8 cellular contexts compared by ENCODE assay signal in the genomic region with DNA sequence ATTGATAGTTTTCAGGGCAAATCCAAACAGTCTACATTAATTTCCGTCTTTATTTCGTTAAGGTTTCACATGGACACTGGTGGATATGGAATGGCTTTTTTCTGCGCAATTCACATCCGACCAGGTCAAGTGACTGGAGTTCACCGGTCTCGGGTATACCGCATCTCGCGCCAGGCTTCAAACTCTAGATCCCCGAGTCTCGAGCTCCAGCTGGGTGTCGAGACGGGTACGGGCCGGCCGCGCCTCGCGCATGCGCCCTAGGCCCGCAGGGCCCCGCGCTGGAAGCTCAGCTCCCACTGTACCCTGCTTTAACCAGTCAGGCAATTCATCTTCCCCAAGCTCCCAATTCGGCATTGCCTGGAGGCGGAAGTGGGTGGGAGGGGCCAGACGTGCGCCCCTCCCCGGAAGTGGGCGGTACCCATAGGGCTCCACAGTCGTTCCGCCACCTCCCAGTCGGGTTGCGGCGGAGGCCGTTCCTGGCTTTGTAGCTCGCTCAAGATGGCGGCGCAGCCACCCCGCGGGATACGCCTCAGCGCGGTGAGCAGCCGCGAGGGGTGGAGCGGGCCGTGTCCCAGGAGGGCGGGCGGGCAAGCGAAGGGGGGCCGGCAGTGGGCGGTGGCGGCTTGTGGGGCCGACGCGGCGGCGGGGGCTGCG. TPM values are rescaled to one million over a fixed set of nuclear protein-coding genes. Genes with fewer than 3 reads are reported as not detected.
DNase-seq lines count a peak whose midpoint lies in the region; ATAC-seq and TF ChIP-seq lines count a peak whose summit lies in the region.

A gene with protein sequence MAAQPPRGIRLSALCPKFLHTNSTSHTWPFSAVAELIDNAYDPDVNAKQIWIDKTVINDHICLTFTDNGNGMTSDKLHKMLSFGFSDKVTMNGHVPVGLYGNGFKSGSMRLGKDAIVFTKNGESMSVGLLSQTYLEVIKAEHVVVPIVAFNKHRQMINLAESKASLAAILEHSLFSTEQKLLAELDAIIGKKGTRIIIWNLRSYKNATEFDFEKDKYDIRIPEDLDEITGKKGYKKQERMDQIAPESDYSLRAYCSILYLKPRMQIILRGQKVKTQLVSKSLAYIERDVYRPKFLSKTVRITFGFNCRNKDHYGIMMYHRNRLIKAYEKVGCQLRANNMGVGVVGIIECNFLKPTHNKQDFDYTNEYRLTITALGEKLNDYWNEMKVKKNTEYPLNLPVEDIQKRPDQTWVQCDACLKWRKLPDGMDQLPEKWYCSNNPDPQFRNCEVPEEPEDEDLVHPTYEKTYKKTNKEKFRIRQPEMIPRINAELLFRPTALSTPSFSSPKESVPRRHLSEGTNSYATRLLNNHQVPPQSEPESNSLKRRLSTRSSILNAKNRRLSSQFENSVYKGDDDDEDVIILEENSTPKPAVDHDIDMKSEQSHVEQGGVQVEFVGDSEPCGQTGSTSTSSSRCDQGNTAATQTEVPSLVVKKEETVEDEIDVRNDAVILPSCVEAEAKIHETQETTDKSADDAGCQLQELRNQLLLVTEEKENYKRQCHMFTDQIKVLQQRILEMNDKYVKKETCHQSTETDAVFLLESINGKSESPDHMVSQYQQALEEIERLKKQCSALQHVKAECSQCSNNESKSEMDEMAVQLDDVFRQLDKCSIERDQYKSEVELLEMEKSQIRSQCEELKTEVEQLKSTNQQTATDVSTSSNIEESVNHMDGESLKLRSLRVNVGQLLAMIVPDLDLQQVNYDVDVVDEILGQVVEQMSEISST (plus strand): TSS at position 431 of the 654 bp plus-strand sequence. CDS start 68 bp downstream, at position 499.

- ATAC-seq in GM19397 (IDR thresholded peaks at IDR 0.05; ENCODE audit: unreplicated experiment) (peak; percentile 88), HG03571 (IDR thresholded peaks at IDR 0.05; ENCODE audit: unreplicated experiment) (peak; percentile 83), left lung (peak; percentile 95)

- peaks cover 0 to 13% of the 10 kb centered on the region in 2 donors for H3K36me3 ChIP-seq in left lung

- intact Hi-C loops in left lung (cut with DNase I) = no loop called here

- DNase-seq in CD1c-positive myeloid dendritic cell (ENCODE audit: extremely low spot score) (peak; percentile 100), NCI-H82 (lab: John Stamatoyannopoulos, UW) (peak; percentile 100), dermis blood vessel endothelial cell (peak; percentile 99), left lung (peak; percentile 97 to 99)
- DNase-seq in activated CD4-positive, alpha-beta T cell treated with anti-CD3 and anti-CD28 coated beads, Interleukin-2, amount 50 U/mL, for 48 hours = peak; percentile 98
- DNase-seq in stimulated activated CD4-positive, alpha-beta T cell treated with anti-CD3 and anti-CD28 coated beads, Interleukin-2, amount 100 ng/mL, for 48 hours = peak; percentile 98

- H3K27me3 ChIP-seq in left lung = no peaks in the 10 kb centered on the region

- TF ChIP-seq CTCF in left lung (IDR thresholded peaks at IDR 0.05) = no peak

- peak within 1 kb of the TSS; percentile 98 to 99 for H3K27ac ChIP-seq in left lung

- peak within 1 kb of the TSS; percentile 71 to 80 for H3K4me3 ChIP-seq in left lung

- peaks cover 17 to 45% of the 10 kb centered on the region in 2 donors for H3K4me1 ChIP-seq in left lung

- peaks cover 0 to 4% of the 10 kb centered on the region in 2 donors for H3K9me3 ChIP-seq in left lung

RNA-seq across cellular contexts. Expression of the gene that starts here (rescaled TPM):
- total RNA-seq in dermis blood vessel endothelial cell = 46.6 and 49.4 TPM in 2 replicates
- total RNA-seq in left lung = 10 to 100 TPM; 25.6 to 37.7 TPM

Comparison
In these comparisons a context has a peak if more than half of its experiments do, and no peak if none do; other contexts are left out.
1. Peak in every context shown above with its lines: DNase-seq, ATAC-seq, H3K4me3 ChIP-seq and H3K27ac ChIP-seq.